In the genomic region with DNA sequence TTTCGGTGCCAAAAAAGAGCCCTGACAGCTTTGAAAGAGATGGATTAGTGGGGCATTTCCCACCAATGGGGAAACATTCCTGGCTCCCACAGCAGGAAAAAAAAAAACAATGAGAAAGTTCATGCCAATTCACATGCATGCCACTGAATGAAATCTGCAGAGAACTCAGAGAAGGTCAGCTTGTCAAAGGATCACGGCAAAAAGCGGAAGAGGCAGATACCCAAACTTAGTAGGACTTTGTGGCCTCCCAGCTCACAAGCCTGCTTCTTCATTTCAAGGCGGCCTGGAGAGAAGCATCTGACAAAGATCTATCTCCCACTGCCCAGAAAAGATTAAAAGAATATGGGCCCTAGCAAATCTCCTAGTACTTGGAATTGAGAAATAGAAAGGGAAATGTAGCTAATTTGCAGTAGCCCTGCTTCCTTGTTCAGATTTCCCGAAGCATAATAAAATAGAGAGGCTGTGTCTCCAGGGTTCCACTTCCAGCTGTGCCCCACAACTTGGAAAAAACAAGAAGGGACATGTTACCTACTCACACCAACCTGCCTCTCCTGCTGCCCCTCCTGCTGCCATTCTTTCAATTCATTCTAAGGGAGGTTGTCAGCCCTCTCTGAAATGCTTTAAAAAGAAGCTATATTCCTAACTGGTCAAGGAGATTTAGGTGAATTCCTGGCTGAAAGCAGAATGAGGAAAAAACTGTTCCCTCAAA, we compare ENCODE assay signal across 1 cellular context.
A peak's percentile ranks its signal among the peaks of the same experiment; 100 is the strongest.
TF ChIP-seq lines count a peak whose summit lies in the region.

No MANE protein-coding gene starts in this region.

TF ChIP-seq in GM23338, 12 proteins besides CTCF, POLR2A, EP300 and RAD21:
- TF ChIP-seq, protein P1, sequence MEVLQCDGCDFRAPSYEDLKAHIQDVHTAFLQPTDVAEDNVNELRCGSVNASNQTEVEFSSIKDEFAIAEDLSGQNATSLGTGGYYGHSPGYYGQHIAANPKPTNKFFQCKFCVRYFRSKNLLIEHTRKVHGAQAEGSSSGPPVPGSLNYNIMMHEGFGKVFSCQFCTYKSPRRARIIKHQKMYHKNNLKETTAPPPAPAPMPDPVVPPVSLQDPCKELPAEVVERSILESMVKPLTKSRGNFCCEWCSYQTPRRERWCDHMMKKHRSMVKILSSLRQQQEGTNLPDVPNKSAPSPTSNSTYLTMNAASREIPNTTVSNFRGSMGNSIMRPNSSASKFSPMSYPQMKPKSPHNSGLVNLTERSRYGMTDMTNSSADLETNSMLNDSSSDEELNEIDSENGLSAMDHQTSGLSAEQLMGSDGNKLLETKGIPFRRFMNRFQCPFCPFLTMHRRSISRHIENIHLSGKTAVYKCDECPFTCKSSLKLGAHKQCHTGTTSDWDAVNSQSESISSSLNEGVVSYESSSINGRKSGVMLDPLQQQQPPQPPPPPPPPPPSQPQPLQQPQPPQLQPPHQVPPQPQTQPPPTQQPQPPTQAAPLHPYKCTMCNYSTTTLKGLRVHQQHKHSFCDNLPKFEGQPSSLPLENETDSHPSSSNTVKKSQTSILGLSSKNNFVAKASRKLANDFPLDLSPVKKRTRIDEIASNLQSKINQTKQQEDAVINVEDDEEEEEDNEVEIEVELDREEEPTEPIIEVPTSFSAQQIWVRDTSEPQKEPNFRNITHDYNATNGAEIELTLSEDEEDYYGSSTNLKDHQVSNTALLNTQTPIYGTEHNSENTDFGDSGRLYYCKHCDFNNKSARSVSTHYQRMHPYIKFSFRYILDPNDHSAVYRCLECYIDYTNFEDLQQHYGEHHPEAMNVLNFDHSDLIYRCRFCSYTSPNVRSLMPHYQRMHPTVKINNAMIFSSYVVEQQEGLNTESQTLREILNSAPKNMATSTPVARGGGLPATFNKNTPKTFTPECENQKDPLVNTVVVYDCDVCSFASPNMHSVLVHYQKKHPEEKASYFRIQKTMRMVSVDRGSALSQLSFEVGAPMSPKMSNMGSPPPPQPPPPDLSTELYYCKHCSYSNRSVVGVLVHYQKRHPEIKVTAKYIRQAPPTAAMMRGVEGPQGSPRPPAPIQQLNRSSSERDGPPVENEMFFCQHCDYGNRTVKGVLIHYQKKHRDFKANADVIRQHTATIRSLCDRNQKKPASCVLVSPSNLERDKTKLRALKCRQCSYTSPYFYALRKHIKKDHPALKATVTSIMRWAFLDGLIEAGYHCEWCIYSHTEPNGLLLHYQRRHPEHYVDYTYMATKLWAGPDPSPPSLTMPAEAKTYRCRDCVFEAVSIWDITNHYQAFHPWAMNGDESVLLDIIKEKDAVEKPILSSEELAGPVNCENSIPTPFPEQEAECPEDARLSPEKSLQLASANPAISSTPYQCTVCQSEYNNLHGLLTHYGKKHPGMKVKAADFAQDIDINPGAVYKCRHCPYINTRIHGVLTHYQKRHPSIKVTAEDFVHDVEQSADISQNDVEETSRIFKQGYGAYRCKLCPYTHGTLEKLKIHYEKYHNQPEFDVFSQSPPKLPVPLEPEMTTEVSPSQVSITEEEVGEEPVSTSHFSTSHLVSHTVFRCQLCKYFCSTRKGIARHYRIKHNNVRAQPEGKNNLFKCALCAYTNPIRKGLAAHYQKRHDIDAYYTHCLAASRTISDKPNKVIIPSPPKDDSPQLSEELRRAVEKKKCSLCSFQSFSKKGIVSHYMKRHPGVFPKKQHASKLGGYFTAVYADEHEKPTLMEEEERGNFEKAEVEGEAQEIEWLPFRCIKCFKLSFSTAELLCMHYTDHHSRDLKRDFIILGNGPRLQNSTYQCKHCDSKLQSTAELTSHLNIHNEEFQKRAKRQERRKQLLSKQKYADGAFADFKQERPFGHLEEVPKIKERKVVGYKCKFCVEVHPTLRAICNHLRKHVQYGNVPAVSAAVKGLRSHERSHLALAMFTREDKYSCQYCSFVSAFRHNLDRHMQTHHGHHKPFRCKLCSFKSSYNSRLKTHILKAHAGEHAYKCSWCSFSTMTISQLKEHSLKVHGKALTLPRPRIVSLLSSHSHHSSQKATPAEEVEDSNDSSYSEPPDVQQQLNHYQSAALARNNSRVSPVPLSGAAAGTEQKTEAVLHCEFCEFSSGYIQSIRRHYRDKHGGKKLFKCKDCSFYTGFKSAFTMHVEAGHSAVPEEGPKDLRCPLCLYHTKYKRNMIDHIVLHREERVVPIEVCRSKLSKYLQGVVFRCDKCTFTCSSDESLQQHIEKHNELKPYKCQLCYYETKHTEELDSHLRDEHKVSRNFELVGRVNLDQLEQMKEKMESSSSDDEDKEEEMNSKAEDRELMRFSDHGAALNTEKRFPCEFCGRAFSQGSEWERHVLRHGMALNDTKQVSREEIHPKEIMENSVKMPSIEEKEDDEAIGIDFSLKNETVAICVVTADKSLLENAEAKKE (CRISPR knock-in tag; IDR thresholded peaks at IDR 0.05) = 0 out of 2 replicates have a peak, but pooled peaks have one; percentile 35
- TF ChIP-seq ZNF114 (CRISPR knock-in tag; IDR thresholded peaks at IDR 0.05) = no peak
